In the genomic region with DNA sequence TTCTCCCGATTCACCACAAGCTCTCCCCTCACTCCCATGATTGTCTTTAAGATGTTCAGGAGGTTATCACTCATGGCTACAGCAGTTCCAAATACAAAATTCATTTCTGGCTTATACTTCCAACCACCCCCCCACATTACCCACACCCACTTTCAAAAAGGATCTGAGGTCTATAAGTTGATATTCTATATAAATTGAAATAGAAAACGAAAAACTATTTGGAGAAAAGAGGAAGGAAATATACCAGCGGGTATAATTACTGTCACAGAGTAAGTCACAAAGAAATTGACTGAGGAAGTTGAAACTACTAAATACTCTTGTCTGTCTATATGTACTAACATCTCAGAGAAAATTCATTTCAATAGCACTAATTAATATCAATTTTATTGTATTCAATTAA, we compare ENCODE assay signal across 13 cellular contexts.
DNase-seq lines count a peak whose midpoint lies in the region; ATAC-seq and TF ChIP-seq lines count a peak whose summit lies in the region.
"Had no signal": no experiment of that assay in that cellular context is flagged by ENCODE, and none has a peak within 500 bp of the region (broad histone marks: within the 10 kb centered on the region; RNA-seq: fewer than 3 reads in every experiment).

No MANE protein-coding gene starts in this region.

- CTCF ChIA-PET in GM10248 (lab: Yijun Ruan, JAX), result interaction anchor here (1.0 to 1.5 kb wide), 7 partner anchors 15 to 102 kb away, joined by 3 to 7 read pairs (median 3); no protein-coding TSS in a partner anchor

- no peak overlapping the region for H3K4me3 Mint-ChIP-seq in progenitor cell of endocrine pancreas (ENCODE audit: low read depth)
- H3K4me3 Mint-ChIP-seq: activated naive CD8-positive, alpha-beta T cell treated with anti-CD3 and anti-CD28 coated beads, Interleukin-2, amount 50 U/mL, for 24 hours had no signal

- ATAC-seq in GM19467 (IDR thresholded peaks at IDR 0.05; ENCODE audit: unreplicated experiment), result peak; percentile 54
- peak; percentile 75 for ATAC-seq in HG03159 (IDR thresholded peaks at IDR 0.05; ENCODE audit: unreplicated experiment)
- ATAC-seq: activated naive CD8-positive, alpha-beta T cell treated with anti-CD3 and anti-CD28 coated beads, Interleukin-2, amount 50 U/mL, for 24 hours had no signal

- H3K4me1 Mint-ChIP-seq in progenitor cell of endocrine pancreas (ENCODE audit: low read depth), result no peaks in the 10 kb centered on the region

- no peak overlapping the region for H3K27ac Mint-ChIP-seq in progenitor cell of endocrine pancreas
- H3K27ac Mint-ChIP-seq: activated naive CD8-positive, alpha-beta T cell treated with anti-CD3 and anti-CD28 coated beads, Interleukin-2, amount 50 U/mL, for 24 hours had no signal

- H3K9me3 Mint-ChIP-seq in progenitor cell of endocrine pancreas (ENCODE audit: low read depth), result no peaks in the 10 kb centered on the region
- H3K9me3 Mint-ChIP-seq: activated naive CD8-positive, alpha-beta T cell treated with anti-CD3 and anti-CD28 coated beads, Interleukin-2, amount 50 U/mL, for 24 hours had no signal

- POLR2A ChIA-PET in GM10248 (lab: Yijun Ruan, JAX), result no interaction called here

- DNase-seq in GM10248 (ENCODE audit: extremely low spot score) (peak; percentile 42), SKM-1 treated with dmso at 0.1 percent for 144 hours (lab: John Stamatoyannopoulos, UW; ENCODE audit: unreplicated experiment) (peak; percentile 47), progenitor cell of endocrine pancreas (ENCODE audit: low spot score, unreplicated experiment) (no peak), NCI-H345 (lab: John Stamatoyannopoulos, UW) (no peak), midbrain (lab: John Stamatoyannopoulos, UW) (no peak), DMS153 treated with DMSO at 0.1 percent for 48 hours (lab: John Stamatoyannopoulos, UW; ENCODE audit: unreplicated experiment) (no peak)
- DNase-seq: activated naive CD8-positive, alpha-beta T cell treated with anti-CD3 and anti-CD28 coated beads, Interleukin-2, amount 50 U/mL, for 24 hours; NCI-H1092; NK-92 treated with Interleukin-12 subunit alpha and Interleukin-12 subunit beta, amount 100 ng/mL, for 24 hours; stimulated activated naive CD4-positive, alpha-beta T cell; T-helper 9 cell had no signal

- TF ChIP-seq CTCF in GM10248 (IDR thresholded peaks at IDR 0.05; ENCODE audit: control extremely low read depth, extremely low read depth, low read depth, missing control alignments) (no peak), progenitor cell of endocrine pancreas (IDR thresholded peaks at IDR 0.05; ENCODE audit: unreplicated experiment) (no peak)

- H3K36me3 Mint-ChIP-seq in progenitor cell of endocrine pancreas (ENCODE audit: insufficient read depth), result no peaks in the 10 kb centered on the region

- H3K27me3 Mint-ChIP-seq in progenitor cell of endocrine pancreas, result peaks cover 9% of the 10 kb centered on the region
- H3K27me3 Mint-ChIP-seq: activated naive CD8-positive, alpha-beta T cell treated with anti-CD3 and anti-CD28 coated beads, Interleukin-2, amount 50 U/mL, for 24 hours had no signal

Comparison
In these comparisons a context has a peak if more than half of its experiments do, and no peak if none do; other contexts are left out.
1. DNase-seq: peak in GM10248 (single experiment) and SKM-1 treated with dmso at 0.1 percent for 144 hours (single experiment); none in progenitor cell of endocrine pancreas (single experiment), NCI-H345 (single experiment), midbrain (single experiment) and DMS153 treated with DMSO at 0.1 percent for 48 hours (single experiment).